ENCODE assay signal across 8 cellular contexts in the genomic region with DNA sequence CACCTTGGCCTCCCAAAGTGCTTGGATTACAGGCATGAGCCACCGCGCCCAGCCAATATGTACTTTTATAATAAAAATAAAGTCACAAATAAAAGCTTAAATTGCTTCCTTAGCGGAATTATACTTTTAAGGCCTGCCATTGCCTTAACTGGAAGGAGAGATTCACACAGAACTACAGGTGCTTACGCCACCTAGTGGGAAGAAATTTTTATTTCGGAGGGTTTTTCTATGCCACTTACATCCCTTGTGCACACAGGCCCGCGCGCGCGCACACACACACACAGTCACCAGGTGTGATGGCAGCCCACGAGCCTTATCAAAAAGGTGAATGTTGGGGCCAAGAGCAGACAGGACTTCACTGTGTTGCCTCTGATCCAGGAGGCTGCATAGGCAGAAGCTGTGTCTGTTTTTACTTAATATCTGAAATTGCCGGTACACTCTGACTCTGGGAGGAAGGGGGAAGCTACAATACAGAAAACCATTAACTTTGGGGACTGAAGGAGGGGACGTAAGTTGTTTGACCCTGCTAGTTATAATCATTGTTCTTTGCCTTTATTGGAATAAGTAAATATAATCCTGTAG.
DNase-seq lines count a peak whose midpoint lies in the region; ATAC-seq and TF ChIP-seq lines count a peak whose summit lies in the region.

No MANE protein-coding gene starts in this region.

- in situ Hi-C loops in Panc1 (cut with HindIII; ENCODE audit: low pct_unique_long_range_greater_than_20kb, low sequenced_read_pairs) = no loop called here

- no peaks in the 10 kb centered on the region for H3K79me2 ChIP-seq in KMS-11 (ENCODE audit: insufficient read depth, low read depth)

- H3K9ac ChIP-seq in KMS-11 = no peak overlapping the region

- TF ChIP-seq CTCF in GM06990 (IDR thresholded peaks at IDR 0.05; ENCODE audit: insufficient read depth, low read length, poor library complexity, severe bottlenecking) = peak; percentile 59
- peak; percentile 78 for TF ChIP-seq CTCF in KMS-11 (conservative IDR thresholded peaks at IDR 0.05; ENCODE audit: low read depth, low read length)
- TF ChIP-seq CTCF in Panc1 (IDR thresholded peaks at IDR 0.05) = peak; percentile 79

- no peaks in the 10 kb centered on the region for H4K20me1 ChIP-seq in KMS-11 (ENCODE audit: insufficient read depth)

- H3K4me2 ChIP-seq in KMS-11 = no peak overlapping the region

- DNase-seq in GM06990 (ENCODE audit: extremely low read depth, insufficient read length) (peak; percentile 19), Panc1 (ENCODE audit: low read depth, low spot score) (peak; percentile 32), cerebellar cortex (ENCODE audit: low spot score) (peak; percentile 78), kidney glomerular epithelial cell (lab: John Stamatoyannopoulos, UW) (peak; percentile 42)
- DNase-seq in stimulated activated CD4-positive, alpha-beta T cell treated with anti-CD3 and anti-CD28 coated beads, TNF-alpha, amount 100 ng/mL, for 48 hours (ENCODE audit: low read depth in 3 of 3) = peak in 2 of 3 donors; percentile 9 to 14

- H3K9me3 ChIP-seq in Panc1 (ENCODE audit: control insufficient read depth, insufficient read depth, low read depth, low read length) = no peaks in the 10 kb centered on the region

- no TSS peak for BruUV-seq in Panc1 (replicated peaks; lab: Mats Ljungman, UMichigan)

- POLR2A ChIA-PET in Panc1 (lab: Charles Lee) = interaction anchor here (0.6 kb wide), 1 partner anchor 211 kb away, joined by 6 read pairs; no protein-coding TSS in a partner anchor

- H3K4me1 ChIP-seq in KMS-11 (ENCODE audit: low read depth, poor library complexity, severe bottlenecking) (peaks cover 7% of the 10 kb centered on the region), Panc1 (ENCODE audit: control insufficient read depth, insufficient read depth, low read length) (no peaks in the 10 kb centered on the region)

- H3K27me3 ChIP-seq in GM06990 (replicated peaks; ENCODE audit: control insufficient read depth, insufficient read depth, low read length) (no peaks in the 10 kb centered on the region), KMS-11 (ENCODE audit: insufficient read depth, low read depth) (no peaks in the 10 kb centered on the region), Panc1 (ENCODE audit: control insufficient read depth, insufficient read depth, low read length) (no peaks in the 10 kb centered on the region)

- CTCF ChIA-PET in Panc1 (lab: Charles Lee) = no interaction called here

- peak; percentile 79 for ATAC-seq in Panc1
- ATAC-seq in GM18517 (IDR thresholded peaks at IDR 0.05; ENCODE audit: unreplicated experiment) = no peak
- no peak for ATAC-seq in GM21360 (IDR thresholded peaks at IDR 0.05; ENCODE audit: unreplicated experiment)

- H3K4me3 ChIP-seq in GM06990 (replicated peaks; ENCODE audit: low read depth, low read length) (no peak overlapping the region), KMS-11 (IDR thresholded peaks at IDR 0.05; ENCODE audit: insufficient read depth, low read depth, low read length) (no peak overlapping the region), Panc1 (ENCODE audit: low read depth in 2 of 2, low read length in 2 of 2) (no peak overlapping the region)

- H3K27ac ChIP-seq in KMS-11 = no peak overlapping the region
- H3K27ac ChIP-seq in Panc1 (ENCODE audit: low read length) = no peak overlapping the region

- no peak overlapping the region for H2AFZ ChIP-seq in KMS-11 (ENCODE audit: low read depth)

- intact Hi-C loops in Panc1 (cut with micrococcal nuclease; ENCODE audit: unreplicated experiment) = loop anchor here (1.0 to 2.0 kb wide), 2 partner anchors 382 to 670 kb away; no protein-coding TSS in a partner anchor

- no peaks in the 10 kb centered on the region for H3K36me3 ChIP-seq in GM06990 (ENCODE audit: control insufficient read depth, insufficient read depth, low read length)
- H3K36me3 ChIP-seq in KMS-11 (ENCODE audit: insufficient read depth) = no peaks in the 10 kb centered on the region
- no peaks in the 10 kb centered on the region for H3K36me3 ChIP-seq in Panc1 (ENCODE audit: control insufficient read depth, insufficient read depth, low read length)

Comparison
In these comparisons a context has a peak if more than half of its experiments do, and no peak if none do; other contexts are left out.
1. DNase-seq: peak in every context shown above with its lines; median percentile 78 in cerebellar cortex; 42 in kidney glomerular epithelial cell; 32 in Panc1; 19 in GM06990; 12 in stimulated activated CD4-positive, alpha-beta T cell treated with anti-CD3 and anti-CD28 coated beads, TNF-alpha, amount 100 ng/mL, for 48 hours.